ENCODE assay signal across 23 cellular contexts in genomic region chr1:18339161-18339560, GRCh38.
"Had no signal": no experiment of that assay in that cellular context is flagged by ENCODE, and none has a peak within 500 bp of the region (broad histone marks: within the 10 kb centered on the region; RNA-seq: fewer than 3 reads in every experiment).

No MANE protein-coding gene starts in this region.

- H3K4me3 ChIP-seq: lung, smooth muscle cell, stomach had no signal

- ATAC-seq: activated naive CD8-positive, alpha-beta T cell treated with anti-CD3 and anti-CD28 coated beads, Interleukin-2, amount 50 U/mL, for 24 hours; natural killer cell treated with Interleukin-12 subunit alpha and Interleukin-12 subunit beta and Interleukin-15 and Interleukin-18, amount 100 ng/mL, for 72 hours; sciatic nerve; stimulated activated effector memory CD8-positive, alpha-beta T cell treated with anti-CD3 and anti-CD28 coated beads, Interleukin-12 subunit alpha, Interleukin-12 subunit beta, amount 100 ng/mL, for 72 hours had no signal

- H3K9me3 ChIP-seq: stomach had no signal

- H3K36me3 ChIP-seq: stomach, WERI-Rb-1 had no signal

- H3K27ac ChIP-seq: epithelial cell of prostate, parathyroid adenoma, stomach, WERI-Rb-1 had no signal

- DNase-seq: activated CD4-positive, alpha-beta T cell treated with anti-CD3 and anti-CD28 coated beads for 1 hour; activated CD8-positive, alpha-beta memory T cell treated with anti-CD3 and anti-CD28 coated beads for 24 hours; activated CD8-positive, alpha-beta memory T cell treated with anti-CD3 and anti-CD28 coated beads, Interleukin-2, amount 50 U/mL, for 48 hours; activated effector memory CD4-positive, alpha-beta T cell treated with Interleukin-2 at 50 U/mL for 16 hours; activated naive CD4-positive, alpha-beta T cell treated with anti-CD3 and anti-CD28 coated beads, Interleukin-2, amount 10 ng/mL, durations not matched to agents 7 days and 5 days; activated naive CD8-positive, alpha-beta T cell treated with anti-CD3 and anti-CD28 coated beads, Interleukin-2, amount 50 U/mL, for 24 hours; activated T-cell treated with anti-CD3 and anti-CD28 coated beads, Interleukin-2, amount 50 U/mL, for 48 hours; anterior cingulate cortex; central memory CD4-positive, alpha-beta T cell; endodermal cell; foreskin fibroblast; glutamatergic neuron; hippocampal formation; stimulated activated CD4-positive, alpha-beta T cell treated with anti-CD3 and anti-CD28 coated beads, Interleukin-4, amount 100 ng/mL, for 24 hours; stomach; WERI-Rb-1 had no signal

- H3K4me1 ChIP-seq: parathyroid adenoma, stomach had no signal
